In genomic region chr2:9483107-9483506, GRCh38 we compare ENCODE assay signal across 22 cellular contexts. TPM values are rescaled to one million over a fixed set of nuclear protein-coding genes. Genes with fewer than 3 reads are reported as not detected.
DNase-seq lines count a peak whose midpoint lies in the region; ATAC-seq, FAIRE-seq and TF ChIP-seq lines count a peak whose summit lies in the region.
"Had no signal": no experiment of that assay in that cellular context is flagged by ENCODE, and none has a peak within 500 bp of the region (broad histone marks: within the 10 kb centered on the region; RNA-seq: fewer than 3 reads in every experiment).

No MANE protein-coding gene starts in this region.

- H3K4me1 Mint-ChIP-seq in activated T-cell treated with anti-CD3 and anti-CD28 coated beads, Interleukin-2, amount 50 U/mL, for 24 hours (ENCODE audit: low read depth), result peaks cover 27% of the 10 kb centered on the region
- no peaks in the 10 kb centered on the region for H3K4me1 Mint-ChIP-seq in type B pancreatic cell (ENCODE audit: unreplicated experiment)

- H3K9me1 ChIP-seq in K562 (ENCODE audit: control insufficient read depth, insufficient read depth, low read length), result no peaks in the 10 kb centered on the region

- no peaks in the 10 kb centered on the region for H3K4me1 ChIP-seq in K562 (replicated peaks in 1 of 2; ENCODE audit: control insufficient read depth in 2 of 2, insufficient read depth in 2 of 2, low read length in 2 of 2)

- no peaks in the 10 kb centered on the region for H3K79me2 ChIP-seq in K562 (ENCODE audit: control insufficient read depth, insufficient read depth, low read length)

- FAIRE-seq in K562 (lab: Jason Lieb, UNC), result no peak
- FAIRE-seq: D721Med, HTR-8/SVneo had no signal

- no peak overlapping the region for H3K4me2 ChIP-seq in K562 (ENCODE audit: insufficient read depth, low read length)
- H3K4me2 ChIP-seq: BLaER1 had no signal

- H3K36me3 ChIP-seq in K562 (ENCODE audit: control insufficient read depth, insufficient read depth, low read length), result peaks cover 35% of the 10 kb centered on the region

- no peak for TF ChIP-seq CTCF in K562 (IDR thresholded peaks at IDR 0.05 in 2 of 3, conservative IDR thresholded peaks at IDR 0.05 in 1 of 3; ENCODE audit: insufficient read depth in 2 of 3, low read depth in 1 of 3, low read length in 3 of 3)
- no peak for TF ChIP-seq CTCF in type B pancreatic cell (conservative IDR thresholded peaks at IDR 0.05)

- H3K27me3 Mint-ChIP-seq in activated T-cell treated with anti-CD3 and anti-CD28 coated beads, Interleukin-2, amount 50 U/mL, for 24 hours, result no peaks in the 10 kb centered on the region
- H3K27me3 Mint-ChIP-seq in type B pancreatic cell, result no peaks in the 10 kb centered on the region

- H3K4me3 ChIP-seq in K562, result no peak overlapping the region
- H3K4me3 ChIP-seq: BLaER1 had no signal

- intact Hi-C loops in K562 (cut with micrococcal nuclease), result loop anchor here (10.0 kb wide), 1 partner anchor 292 kb away; no protein-coding TSS in a partner anchor

- H3K9me3 Mint-ChIP-seq in activated T-cell treated with anti-CD3 and anti-CD28 coated beads, Interleukin-2, amount 50 U/mL, for 24 hours, result no peaks in the 10 kb centered on the region
- no peaks in the 10 kb centered on the region for H3K9me3 Mint-ChIP-seq in type B pancreatic cell
- H3K9me3 Mint-ChIP-seq: CD8-positive, alpha-beta T cell had no signal

- TF ChIP-seq POLR2A in K562 (conservative IDR thresholded peaks at IDR 0.05), result no peak

- no peak overlapping the region for H3K4me3 Mint-ChIP-seq in activated T-cell treated with anti-CD3 and anti-CD28 coated beads, Interleukin-2, amount 50 U/mL, for 24 hours
- no peak overlapping the region for H3K4me3 Mint-ChIP-seq in type B pancreatic cell
- H3K4me3 Mint-ChIP-seq: CD8-positive, alpha-beta T cell had no signal

- no peak overlapping the region for H3K27ac ChIP-seq in K562 (ENCODE audit: extremely low read depth, low read depth, low read length)
- H3K27ac ChIP-seq: BLaER1, HL-60 had no signal

- CTCF ChIA-PET in K562 (lab: Yijun Ruan, JAX; ENCODE audit: low intra/inter-chr PET ratio), result no interaction called here

- POLR2A ChIA-PET in K562 (lab: Yijun Ruan, JAX), result interaction anchor here (1.7 to 3.9 kb wide), 3 partner anchors 10 to 34 kb away, joined by 5 to 13 read pairs (median 10); no protein-coding TSS in a partner anchor

- BruUV-seq in K562 (replicated peaks; lab: Mats Ljungman, UMichigan), result no TSS peak

- H2AFZ ChIP-seq in K562 (ENCODE audit: low read depth, low read length), result no peak overlapping the region

- peak overlapping the region; percentile 80 for H3K27ac Mint-ChIP-seq in activated T-cell treated with anti-CD3 and anti-CD28 coated beads, Interleukin-2, amount 50 U/mL, for 24 hours
- peak overlapping the region; percentile 14 for H3K27ac Mint-ChIP-seq in type B pancreatic cell

- in situ Hi-C loops in K562 (cut with MboI), result no loop called here

- TF ChIP-seq RAD21 in K562 (CRISPR knock-in tag; conservative IDR thresholded peaks at IDR 0.05 in 1 of 2, IDR thresholded peaks at IDR 0.05 in 1 of 2), result no peak

- DNase-seq in activated T-cell treated with anti-CD3 and anti-CD28 coated beads, Interleukin-2, amount 50 U/mL, for 24 hours, result no peak
- DNase-seq in activated T-cell treated with anti-CD3 and anti-CD28 coated beads for 4 hours, result no peak
- DNase-seq in K562 (ENCODE audit: extremely low read depth in 1 of 4, low spot score in 3 of 4), result no peak
- DNase-seq in kidney tubule cell (ENCODE audit: low spot score), result peak; percentile 68
- DNase-seq in type B pancreatic cell (ENCODE audit: extremely low spot score, unreplicated experiment), result no peak
- DNase-seq in SW 1271 (lab: John Stamatoyannopoulos, UW), result no peak
- DNase-seq: 8988T; CD8-positive, alpha-beta T cell; DMS79; H7; NCI-H146; NCI-H2081; NCI-H510A treated with DMSO at 0.1 percent for 48 hours; NCI-H82; Right ventricle myocardium superior had no signal

- peaks cover 94% of the 10 kb centered on the region for H3K36me3 Mint-ChIP-seq in activated T-cell treated with anti-CD3 and anti-CD28 coated beads, Interleukin-2, amount 50 U/mL, for 24 hours (ENCODE audit: low read depth)
- peaks cover 21% of the 10 kb centered on the region for H3K36me3 Mint-ChIP-seq in type B pancreatic cell

- ATAC-seq in K562 (peak; percentile 12; the same call in 1 of the 3 replicates), HG02885 (IDR thresholded peaks at IDR 0.05; ENCODE audit: poor library complexity, unreplicated experiment) (no peak), HG03460 (IDR thresholded peaks at IDR 0.05; ENCODE audit: unreplicated experiment) (no peak)
- ATAC-seq: CD8-positive, alpha-beta T cell had no signal

- H3K9ac ChIP-seq in K562 (ENCODE audit: insufficient read depth in 1 of 2, low read depth in 2 of 2, low read length in 2 of 2), result no peak overlapping the region
- H3K9ac ChIP-seq: BLaER1 had no signal

- no peak for TF ChIP-seq EP300 in K562 (IDR thresholded peaks at IDR 0.05; ENCODE audit: low read length)

- H3K9me3 ChIP-seq in K562 (replicated peaks; ENCODE audit: control insufficient read depth, insufficient read depth, low read depth, low read length), result no peaks in the 10 kb centered on the region
- H3K9me3 ChIP-seq: BLaER1 had no signal

- no peaks in the 10 kb centered on the region for H4K20me1 ChIP-seq in K562 (replicated peaks; ENCODE audit: control insufficient read depth, insufficient read depth, low read length)

- H3K27me3 ChIP-seq in K562 (ENCODE audit: control insufficient read depth in 2 of 2, insufficient read depth in 2 of 2, low read length in 2 of 2), result no peaks in the 10 kb centered on the region
- H3K27me3 ChIP-seq: BLaER1 had no signal

TF ChIP-seq in K562, 482 proteins besides CTCF, POLR2A, EP300 and RAD21 (continues in another document):
- TF ChIP-seq ZNF668 (CRISPR knock-in tag; IDR thresholded peaks at IDR 0.05), result no peak

RNA-seq across cellular contexts. Expression of gene IAH1, which starts 8.8 kb away (rescaled TPM):
- total RNA-seq in K562 (2011; cell fraction: chromatin; rRNA removed; ENCODE audit: low replicate concordance), result 0.39 TPM in 1 of 2 replicates, not detected in the other
- not detected in 2 replicates for total RNA-seq in K562 (2011; cell fraction: nucleolus; rRNA removed)
- not detected in 2 replicates for total RNA-seq in K562 (2011; cell fraction: nucleoplasm; rRNA removed)
- total RNA-seq in K562 (2014; rRNA removed), result 0.50 TPM in 1 of 2 replicates, not detected in the other
- total RNA-seq in K562 (2014; rRNA removed; fragmentation: Illumina TruSeq; extraction: Trizol), result 0.15 TPM in 1 of 2 replicates, not detected in the other
- not detected in 2 replicates for total RNA-seq in K562 (2015; rRNA removed; fragmentation: Illumina TruSeq; extraction: Trizol)
- 0.13 and 0.22 TPM in 2 replicates for total RNA-seq in K562 (2021)
- polyA plus RNA-seq in K562 (2011; rRNA removed), result not detected in 2 replicates
- not detected in 2 replicates for polyA plus RNA-seq in K562 (2011; cell fraction: cytosol; rRNA removed)
- not detected in 2 replicates for polyA plus RNA-seq in K562 (2011; cell fraction: nucleus; rRNA removed)
- 0.40 and 0.66 TPM in 2 replicates for polyA plus RNA-seq in K562 (2012)
- not detected in 2 replicates for polyA plus RNA-seq in K562 (2014; fragmentation: Illumina TruSeq; extraction: Trizol)
- 10 to 100 TPM; 13.0 to 19.3 TPM for polyA plus RNA-seq in K562 (2014; fragmentation: Nextera tagmentation; extraction: Ambion mirVana)
- 0.04 TPM in 2 replicates for polyA plus RNA-seq in K562 (2014; rRNA removed)
- polyA minus RNA-seq in K562 (2011; rRNA and poly(A)+ RNA removed), result not detected in 2 replicates
- not detected in 2 replicates for polyA minus RNA-seq in K562 (2011; cell fraction: cytosol; rRNA and poly(A)+ RNA removed)
- 0.13 and 0.67 TPM in 2 replicates for polyA minus RNA-seq in K562 (2011; cell fraction: nucleus; rRNA and poly(A)+ RNA removed)
- total RNA-seq in type B pancreatic cell (ENCODE audit: low replicate concordance), result 32.4 and 43.9 TPM in 2 replicates
- total RNA-seq: G401 had no signal

RNA-seq across cellular contexts. Expression of gene CPSF3, which starts 59.7 kb away (rescaled TPM):
- 41.0 and 77.7 TPM in 2 replicates for total RNA-seq in K562 (2011; cell fraction: chromatin; rRNA removed; ENCODE audit: low replicate concordance)
- 20.5 and 21.1 TPM in 2 replicates for total RNA-seq in K562 (2011; cell fraction: nucleolus; rRNA removed)
- total RNA-seq in K562 (2011; cell fraction: nucleoplasm; rRNA removed), result 28.6 and 37.0 TPM in 2 replicates
- total RNA-seq in K562 (2014; rRNA removed) (59.8 and 79.0 TPM in 2 replicates), K562 (2014; rRNA removed; fragmentation: Illumina TruSeq; extraction: Trizol) (117 and 123 TPM in 2 replicates), K562 (2015; rRNA removed; fragmentation: Illumina TruSeq; extraction: Trizol) (115 and 121 TPM in 2 replicates), K562 (2021) (77.2 and 80.7 TPM in 2 replicates), type B pancreatic cell (ENCODE audit: low replicate concordance) (38.9 and 60.6 TPM in 2 replicates)
- polyA plus RNA-seq in K562 (2011; rRNA removed) (44.1 and 59.3 TPM in 2 replicates), K562 (2014; fragmentation: Illumina TruSeq; extraction: Trizol) (94.5 and 105 TPM in 2 replicates), K562 (2014; fragmentation: Nextera tagmentation; extraction: Ambion mirVana) (100 to 1,000 TPM in 1 of 2 experiments, 10 to 100 TPM in 1; 98.4 to 151 TPM), K562 (2014; rRNA removed) (54.2 and 55.0 TPM in 2 replicates)
- 14.8 and 36.5 TPM in 2 replicates for polyA plus RNA-seq in K562 (2011; cell fraction: cytosol; rRNA removed)
- 41.1 and 55.6 TPM in 2 replicates for polyA plus RNA-seq in K562 (2011; cell fraction: nucleus; rRNA removed)
- polyA plus RNA-seq in K562 (2012), result 81.0 and 95.1 TPM in 2 replicates
- 93.3 and 95.1 TPM in 2 replicates for polyA minus RNA-seq in K562 (2011; rRNA and poly(A)+ RNA removed)
- 47.0 and 49.4 TPM in 2 replicates for polyA minus RNA-seq in K562 (2011; cell fraction: cytosol; rRNA and poly(A)+ RNA removed)
- 28.9 and 47.3 TPM in 2 replicates for polyA minus RNA-seq in K562 (2011; cell fraction: nucleus; rRNA and poly(A)+ RNA removed)

RNA-seq across cellular contexts. Expression of gene ITGB1BP1, which starts 59.8 kb away (rescaled TPM):
- 25.1 and 41.2 TPM in 2 replicates for total RNA-seq in K562 (2011; cell fraction: chromatin; rRNA removed; ENCODE audit: low replicate concordance)
- total RNA-seq in K562 (2011; cell fraction: nucleolus; rRNA removed), result 12.7 and 15.7 TPM in 2 replicates
- total RNA-seq in K562 (2011; cell fraction: nucleoplasm; rRNA removed), result 28.8 TPM in 2 replicates
- total RNA-seq in K562 (2014; rRNA removed) (45.6 and 49.9 TPM in 2 replicates), K562 (2014; rRNA removed; fragmentation: Illumina TruSeq; extraction: Trizol) (45.7 and 56.2 TPM in 2 replicates), K562 (2015; rRNA removed; fragmentation: Illumina TruSeq; extraction: Trizol) (39.2 and 44.1 TPM in 2 replicates), K562 (2021) (94.3 and 99.4 TPM in 2 replicates), type B pancreatic cell (ENCODE audit: low replicate concordance) (57.2 and 79.0 TPM in 2 replicates)
- polyA plus RNA-seq in K562 (2011; rRNA removed) (64.0 and 95.3 TPM in 2 replicates), K562 (2014; fragmentation: Illumina TruSeq; extraction: Trizol) (55.2 and 59.8 TPM in 2 replicates), K562 (2014; fragmentation: Nextera tagmentation; extraction: Ambion mirVana) (10 to 100 TPM; 37.8 to 50.4 TPM), K562 (2014; rRNA removed) (66.3 and 72.1 TPM in 2 replicates)
- 35.4 and 40.8 TPM in 2 replicates for polyA plus RNA-seq in K562 (2011; cell fraction: cytosol; rRNA removed)
- polyA plus RNA-seq in K562 (2011; cell fraction: nucleus; rRNA removed), result 28.1 and 35.0 TPM in 2 replicates
- polyA plus RNA-seq in K562 (2012), result 51.3 and 95.2 TPM in 2 replicates
- polyA minus RNA-seq in K562 (2011; rRNA and poly(A)+ RNA removed), result 27.7 and 38.9 TPM in 2 replicates
- polyA minus RNA-seq in K562 (2011; cell fraction: cytosol; rRNA and poly(A)+ RNA removed), result 12.0 and 16.9 TPM in 2 replicates
- 7.1 and 12.2 TPM in 2 replicates for polyA minus RNA-seq in K562 (2011; cell fraction: nucleus; rRNA and poly(A)+ RNA removed)

Comparison
In these comparisons a context has a peak if more than half of its experiments do, and no peak if none do; other contexts are left out.
1. RNA of gene IAH1, which starts 8.8 kb away (total RNA-seq): 32.4 to 43.9 TPM in type B pancreatic cell; 0.13 to 0.50 TPM in K562; every median in the first group is over 10 times any median in the second.